In genomic region chr9:38141751-38142150, GRCh38 we compare ENCODE assay signal across 10 cellular contexts.
DNase-seq lines count a peak whose midpoint lies in the region; ATAC-seq, FAIRE-seq and TF ChIP-seq lines count a peak whose summit lies in the region.
"Had no signal": no experiment of that assay in that cellular context is flagged by ENCODE, and none has a peak within 500 bp of the region (broad histone marks: within the 10 kb centered on the region; RNA-seq: fewer than 3 reads in every experiment).

No MANE protein-coding gene starts in this region.

- POLR2A ChIA-PET in PC-3 (lab: Charles Lee; ENCODE audit: unreplicated experiment): no interaction called here

- CTCF ChIA-PET in PC-3 (lab: Charles Lee): interaction anchor here (0.5 kb wide), 1 partner anchor 159 kb away, joined by 3 read pairs; no protein-coding TSS in a partner anchor

- no peaks in the 10 kb centered on the region for H4K20me1 ChIP-seq in PC-3 (ENCODE audit: low read length)

- FAIRE-seq in frontal cortex (lab: Jason Lieb, UNC): no peak

- intact Hi-C loops in PC-3 (cut with micrococcal nuclease): no loop called here

- no peaks in the 10 kb centered on the region for H3K36me3 ChIP-seq in PC-3 (ENCODE audit: low read depth, low read length)

- H3K79me2 ChIP-seq in PC-3 (ENCODE audit: low read length): no peaks in the 10 kb centered on the region

- H3K4me2 ChIP-seq in PC-3 (ENCODE audit: low read length): peak overlapping the region; percentile 78

- no peak overlapping the region for H3K27ac ChIP-seq in PC-3 (ENCODE audit: low read length)

- peak overlapping the region; percentile 54; the same call in 1 of the 2 replicates for H2AFZ ChIP-seq in PC-3 (ENCODE audit: low read length)

- TF ChIP-seq CTCF in PC-3 (conservative IDR thresholded peaks at IDR 0.05; ENCODE audit: low read depth, low read length): no peak
- TF ChIP-seq CTCF in epithelial cell of proximal tubule (conservative IDR thresholded peaks at IDR 0.05; ENCODE audit: low read depth, low read length): no peak

- no peaks in the 10 kb centered on the region for H3F3A ChIP-seq in PC-3 (ENCODE audit: low read length, unreplicated experiment)

- BruUV-seq in PC-3 (replicated peaks; lab: Mats Ljungman, UMichigan): no TSS peak

- no peaks in the 10 kb centered on the region for H3K27me3 ChIP-seq in PC-3 (ENCODE audit: low read length)

- peaks cover 12% of the 10 kb centered on the region for H3K4me1 ChIP-seq in PC-3 (ENCODE audit: insufficient read depth, low read length)

- H3K4me3 ChIP-seq in PC-3 (ENCODE audit: low read length) (no peak overlapping the region), epithelial cell of proximal tubule (ENCODE audit: low read depth, low read length) (no peak overlapping the region)

- no peak overlapping the region for H3K9ac ChIP-seq in PC-3 (ENCODE audit: low read length)

- H3K9me2 ChIP-seq in PC-3 (replicated peaks; ENCODE audit: low read length): no peaks in the 10 kb centered on the region

- ATAC-seq in PC-3 (peak; percentile 87), GM21515 (IDR thresholded peaks at IDR 0.05; ENCODE audit: unreplicated experiment) (no peak), GM21619 (IDR thresholded peaks at IDR 0.05; ENCODE audit: unreplicated experiment) (no peak)

- no peaks in the 10 kb centered on the region for H3K9me3 ChIP-seq in PC-3 (ENCODE audit: low read length)

- DNase-seq in ELR (ENCODE audit: low read depth) (peak; percentile 85), PC-3 (peak; percentile 61), epithelial cell of proximal tubule (ENCODE audit: low read depth) (peak; percentile 33), renal cortical epithelial cell (ENCODE audit: low read depth) (peak; percentile 76), islet precursor cell (no peak), frontal cortex (ENCODE audit: low spot score in 2 of 2) (no peak)
- DNase-seq: activated naive CD4-positive, alpha-beta T cell; DMS 273 treated with DMSO at 0.1 percent for 48 hours had no signal

Comparison
In these comparisons a context has a peak if more than half of its experiments do, and no peak if none do; other contexts are left out.
1. DNase-seq: peak in ELR (single experiment), PC-3 (single experiment), epithelial cell of proximal tubule (single experiment) and renal cortical epithelial cell (single experiment); none in islet precursor cell (single experiment) and frontal cortex (0 of 2).